ENCODE assay signal across 28 cellular contexts in the genomic region with DNA sequence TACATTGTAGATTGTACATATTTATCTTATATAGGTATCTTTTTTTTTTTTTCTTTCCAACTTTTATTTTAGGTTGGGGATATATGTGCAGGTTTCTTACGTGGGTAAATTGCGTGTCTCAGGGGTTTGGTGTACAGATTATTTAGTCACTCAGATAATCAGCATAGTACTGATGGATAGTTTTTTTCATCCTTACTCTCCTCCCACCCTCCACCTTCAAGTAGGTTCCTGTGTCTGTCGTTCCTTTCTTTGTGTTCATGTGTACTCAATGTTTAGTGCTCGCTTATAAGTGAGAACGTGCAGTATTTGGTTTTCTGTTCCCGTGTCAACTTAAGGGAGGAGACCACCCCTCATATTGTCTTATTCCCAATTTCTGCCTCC.
"Had no signal": no experiment of that assay in that cellular context is flagged by ENCODE, and none has a peak within 500 bp of the region (broad histone marks: within the 10 kb centered on the region; RNA-seq: fewer than 3 reads in every experiment).

No MANE protein-coding gene starts in this region.

- ATAC-seq: stimulated activated effector memory CD8-positive, alpha-beta T cell treated with anti-CD3 and anti-CD28 coated beads, Interleukin-12 subunit alpha, Interleukin-12 subunit beta, amount 100 ng/mL, for 72 hours; stimulated activated memory B cell treated with anti-CD40 and anti-IgM and Interleukin-4, amounts not matched to agents 10 μg/mL and 1 μg/mL and 100 μg/mL, for 72 hours; stimulated activated naive B cell treated with anti-CD40 and anti-IgM and Interleukin-4, amounts not matched to agents 10 μg/mL and 1 μg/mL and 100 μg/mL, for 72 hours; stimulated activated naive CD8-positive, alpha-beta T cell treated with anti-CD3 and anti-CD28 coated beads, Interleukin-15, amount 100 ng/mL, for 72 hours; stimulated activated naive CD8-positive, alpha-beta T cell treated with anti-CD3 and anti-CD28 coated beads, Interleukin-15, Interleukin-2, amounts not matched to agents 100 U/mL and 50 U/mL, for 24 hours; upper lobe of right lung had no signal

- H3K36me3 ChIP-seq: stomach, suprapubic skin, thoracic aorta, thyroid gland, tibial artery, tibial nerve, transverse colon, upper lobe of left lung, upper lobe of right lung, uterus, vagina had no signal

- H3K4me3 ChIP-seq: stomach, suprapubic skin, testis, thoracic aorta, thyroid gland, tibial artery, tibial nerve, transverse colon, upper lobe of left lung, upper lobe of right lung, uterus, vagina had no signal

- H3K9me3 Mint-ChIP-seq: stimulated activated effector memory CD8-positive, alpha-beta T cell treated with anti-CD3 and anti-CD28 coated beads, Interleukin-12 subunit alpha, Interleukin-12 subunit beta, amount 100 ng/mL, for 72 hours; stimulated activated memory B cell treated with anti-CD40 and anti-IgM and Interleukin-4, amounts not matched to agents 10 μg/mL and 1 μg/mL and 100 μg/mL, for 72 hours; stimulated activated naive B cell treated with anti-CD40 and anti-IgM and Interleukin-4, amounts not matched to agents 10 μg/mL and 1 μg/mL and 100 μg/mL, for 72 hours; stimulated activated naive CD8-positive, alpha-beta T cell treated with anti-CD3 and anti-CD28 coated beads, Interleukin-15, amount 100 ng/mL, for 72 hours had no signal

- DNase-seq: stimulated activated CD4-positive, alpha-beta T cell treated with anti-CD3 and anti-CD28 coated beads, Interleukin-2, amount 100 ng/mL, for 48 hours; stimulated activated CD4-positive, alpha-beta T cell treated with anti-CD3 and anti-CD28 coated beads, Interleukin-4, amount 100 ng/mL, for 1 hour; stimulated activated CD4-positive, alpha-beta T cell treated with anti-CD3 and anti-CD28 coated beads, Interleukin-4, amount 100 ng/mL, for 24 hours; stimulated activated CD4-positive, alpha-beta T cell treated with anti-CD3 and anti-CD28 coated beads, Interleukin-4, amount 100 ng/mL, for 4 hours; stimulated activated CD8-positive, alpha-beta memory T cell treated with anti-CD3 and anti-CD28 coated beads, Interleukin-4, amount 100 ng/mL, for 48 hours; stimulated activated naive B cell treated with anti-CD40 and anti-IgM and Interleukin-4, amounts not matched to agents 10 μg/mL and 1 μg/mL and 100 μg/mL, for 72 hours; stimulated activated naive CD4-positive, alpha-beta T cell; stimulated activated naive CD4-positive, alpha-beta T cell treated with Interleukin-2 at 50 U/mL for 16 hours; stimulated activated naive CD8-positive, alpha-beta T cell treated with anti-CD3 and anti-CD28 coated beads, Interleukin-15, amount 100 ng/mL, for 72 hours; stimulated activated naive CD8-positive, alpha-beta T cell treated with anti-CD3 and anti-CD28 coated beads, Interleukin-15, Interleukin-2, amounts not matched to agents 100 U/mL and 50 U/mL, for 24 hours; stomach; substantia nigra; testis; thyroid gland; tibial artery; transverse colon; upper lobe of left lung; upper lobe of right lung; uterus had no signal

- H3K27ac Mint-ChIP-seq: stimulated activated effector memory CD8-positive, alpha-beta T cell treated with anti-CD3 and anti-CD28 coated beads, Interleukin-12 subunit alpha, Interleukin-12 subunit beta, amount 100 ng/mL, for 72 hours; stimulated activated memory B cell treated with anti-CD40 and anti-IgM and Interleukin-4, amounts not matched to agents 10 μg/mL and 1 μg/mL and 100 μg/mL, for 72 hours; stimulated activated naive B cell treated with anti-CD40 and anti-IgM and Interleukin-4, amounts not matched to agents 10 μg/mL and 1 μg/mL and 100 μg/mL, for 72 hours; stimulated activated naive CD8-positive, alpha-beta T cell treated with anti-CD3 and anti-CD28 coated beads, Interleukin-15, amount 100 ng/mL, for 72 hours; stimulated activated naive CD8-positive, alpha-beta T cell treated with anti-CD3 and anti-CD28 coated beads, Interleukin-15, Interleukin-2, amounts not matched to agents 100 ng/mL and 50 ng/mL, for 24 hours; type B pancreatic cell had no signal

- H3K9me3 ChIP-seq: stomach, suprapubic skin, testis, thoracic aorta, thyroid gland, tibial artery, tibial nerve, transverse colon, upper lobe of left lung, upper lobe of right lung, uterus, vagina had no signal

- FAIRE-seq: urothelium cell line had no signal

- H3K4me3 Mint-ChIP-seq: stimulated activated effector memory CD8-positive, alpha-beta T cell treated with anti-CD3 and anti-CD28 coated beads, Interleukin-12 subunit alpha, Interleukin-12 subunit beta, amount 100 ng/mL, for 72 hours; stimulated activated memory B cell treated with anti-CD40 and anti-IgM and Interleukin-4, amounts not matched to agents 10 μg/mL and 1 μg/mL and 100 μg/mL, for 72 hours; stimulated activated naive B cell treated with anti-CD40 and anti-IgM and Interleukin-4, amounts not matched to agents 10 μg/mL and 1 μg/mL and 100 μg/mL, for 72 hours; stimulated activated naive CD8-positive, alpha-beta T cell treated with anti-CD3 and anti-CD28 coated beads, Interleukin-15, amount 100 ng/mL, for 72 hours; stimulated activated naive CD8-positive, alpha-beta T cell treated with anti-CD3 and anti-CD28 coated beads, Interleukin-15, Interleukin-2, amounts not matched to agents 100 ng/mL and 50 ng/mL, for 24 hours; type B pancreatic cell had no signal

- H3K27me3 ChIP-seq: stomach, testis, thyroid gland, tibial artery, tibial nerve, transverse colon, upper lobe of left lung, upper lobe of right lung, uterus, vagina had no signal

- H3K4me1 Mint-ChIP-seq: stimulated activated effector memory CD8-positive, alpha-beta T cell treated with anti-CD3 and anti-CD28 coated beads, Interleukin-12 subunit alpha, Interleukin-12 subunit beta, amount 100 ng/mL, for 72 hours; stimulated activated memory B cell treated with anti-CD40 and anti-IgM and Interleukin-4, amounts not matched to agents 10 μg/mL and 1 μg/mL and 100 μg/mL, for 72 hours; stimulated activated naive B cell treated with anti-CD40 and anti-IgM and Interleukin-4, amounts not matched to agents 10 μg/mL and 1 μg/mL and 100 μg/mL, for 72 hours; stimulated activated naive CD8-positive, alpha-beta T cell treated with anti-CD3 and anti-CD28 coated beads, Interleukin-15, amount 100 ng/mL, for 72 hours had no signal

- H3K27ac ChIP-seq: stomach, suprapubic skin, testis, thoracic aorta, thyroid gland, tibial artery, tibial nerve, transverse colon, upper lobe of left lung, upper lobe of right lung, uterus, vagina had no signal

- H3K4me1 ChIP-seq: stomach, suprapubic skin, testis, thyroid gland, transverse colon, upper lobe of left lung, upper lobe of right lung, vagina had no signal

- H3K36me3 Mint-ChIP-seq: stimulated activated effector memory CD8-positive, alpha-beta T cell treated with anti-CD3 and anti-CD28 coated beads, Interleukin-12 subunit alpha, Interleukin-12 subunit beta, amount 100 ng/mL, for 72 hours; stimulated activated memory B cell treated with anti-CD40 and anti-IgM and Interleukin-4, amounts not matched to agents 10 μg/mL and 1 μg/mL and 100 μg/mL, for 72 hours; stimulated activated naive B cell treated with anti-CD40 and anti-IgM and Interleukin-4, amounts not matched to agents 10 μg/mL and 1 μg/mL and 100 μg/mL, for 72 hours; type B pancreatic cell had no signal
